Comparison of ENCODE assay signal across 31 cellular contexts in genomic region chr21:43637530-43637929, GRCh38.
"Had no signal": no experiment of that assay in that cellular context is flagged by ENCODE, and none has a peak within 500 bp of the region (broad histone marks: within the 10 kb centered on the region; RNA-seq: fewer than 3 reads in every experiment).

No MANE protein-coding gene starts in this region.

- H3K4me1 Mint-ChIP-seq: activated B cell treated with CpG ODN at 0.5 μM for 24 hours; activated CD8-positive, alpha-beta memory T cell treated with anti-CD3 and anti-CD28 coated beads, Interleukin-2, amount 10 ng/mL, durations not matched to agents 7 days and 5 days; activated naive CD4-positive, alpha-beta T cell treated with anti-CD3 and anti-CD28 coated beads, Interleukin-2, amount 10 ng/mL, durations not matched to agents 7 days and 5 days had no signal

- H3K4me3 ChIP-seq: colonic mucosa had no signal

- H3K9me3 ChIP-seq: colonic mucosa had no signal

- DNase-seq: activated B cell treated with CpG ODN at 0.5 μM for 24 hours; activated CD4-positive, alpha-beta memory T cell treated with anti-CD3 and anti-CD28 coated beads for 36 hours; activated CD4-positive, alpha-beta T cell treated with anti-CD3 and anti-CD28 coated beads for 36 hours; activated CD4-positive, alpha-beta T cell treated with anti-CD3 and anti-CD28 coated beads, Interleukin-2, amount 10 ng/mL, durations not matched to agents 24 days and 14 days; activated CD8-positive, alpha-beta memory T cell treated with anti-CD3 and anti-CD28 coated beads, Interleukin-2, amount 10 ng/mL, durations not matched to agents 7 days and 5 days; activated CD8-positive, alpha-beta memory T cell treated with anti-CD3 and anti-CD28 coated beads, Interleukin-2, amount 50 U/mL, for 4 hours; activated CD8-positive, alpha-beta T cell treated with anti-CD3 and anti-CD28 coated beads, Interleukin-2, amount 10 ng/mL, durations not matched to agents 7 days and 5 days; activated effector memory CD4-positive, alpha-beta T cell treated with anti-CD3 and anti-CD28 coated beads, Interleukin-2, amount 50 U/mL, for 16 hours; activated naive CD4-positive, alpha-beta T cell treated with anti-CD3 and anti-CD28 coated beads, Interleukin-2, amount 10 ng/mL, durations not matched to agents 7 days and 5 days; activated T-cell treated with anti-CD3 and anti-CD28 coated beads, Interleukin-2, amount 50 U/mL, for 1 hour; activated T-cell treated with anti-CD3 and anti-CD28 coated beads, Interleukin-2, amount 50 U/mL, for 48 hours; amniotic stem cell; anterior cingulate cortex; brain microvascular endothelial cell; caudate nucleus; colonic mucosa; effector CD8-positive, alpha-beta T cell; foreskin fibroblast; head of caudate nucleus; T-helper 1 cell; T-helper 17 cell; T1000; WERI-Rb-1 had no signal

- H3K36me3 ChIP-seq: brain microvascular endothelial cell, colonic mucosa had no signal

- H3K4me1 ChIP-seq: colonic mucosa had no signal

- H3K36me3 Mint-ChIP-seq: activated CD4-positive, alpha-beta memory T cell treated with anti-CD3 and anti-CD28 coated beads for 36 hours; activated CD8-positive, alpha-beta memory T cell treated with anti-CD3 and anti-CD28 coated beads, Interleukin-2, amount 10 ng/mL, durations not matched to agents 7 days and 5 days; activated naive CD4-positive, alpha-beta T cell treated with anti-CD3 and anti-CD28 coated beads, Interleukin-2, amount 10 ng/mL, durations not matched to agents 7 days and 5 days had no signal

- H3K9me3 Mint-ChIP-seq: activated B cell treated with CpG ODN at 0.5 μM for 24 hours; activated CD4-positive, alpha-beta memory T cell treated with anti-CD3 and anti-CD28 coated beads for 36 hours; activated CD4-positive, alpha-beta T cell treated with anti-CD3 and anti-CD28 coated beads, Interleukin-2, amount 10 ng/mL, durations not matched to agents 24 days and 14 days; activated naive CD4-positive, alpha-beta T cell treated with anti-CD3 and anti-CD28 coated beads, Interleukin-2, amount 10 ng/mL, durations not matched to agents 7 days and 5 days; activated T-helper 1 cell treated with anti-CD3 and anti-CD28 coated beads, Interleukin-12 subunit alpha, Interleukin-12 subunit beta, Interleukin-2, Interleukin-4 antibody, amounts not matched to agents 30 ng/mL and 10 ng/mL and 1 ng/mL, durations not matched to agents 14 hours and 24 hours and 36 hours; activated T-helper 2 cell treated with anti-CD3 and anti-CD28 coated beads, Interferon-gamma antibody, Interleukin-2, Interleukin-4, amounts not matched to agents 10 μg/mL and 5 μg/mL and 100 μg/mL, durations not matched to agents 14 hours and 24 hours and 36 hours; T-helper 2 cell treated with Interferon-gamma antibody and Interleukin-4, amounts not matched to agents 5 μg/mL and 100 μg/mL, for 36 hours had no signal

- ATAC-seq: activated CD4-positive, alpha-beta T cell treated with anti-CD3 and anti-CD28 coated beads for 36 hours; activated CD4-positive, CD25-positive, alpha-beta regulatory T cell treated with anti-CD3 and anti-CD28 coated beads, Interleukin-2, amount 50 U/mL, for 24 hours; activated CD8-positive, alpha-beta memory T cell treated with anti-CD3 and anti-CD28 coated beads, Interleukin-2, amount 10 ng/mL, durations not matched to agents 7 days and 5 days; activated CD8-positive, alpha-beta T cell treated with anti-CD3 and anti-CD28 coated beads, Interleukin-2, amount 10 ng/mL, durations not matched to agents 7 days and 5 days; esophagus mucosa; T-helper 17 cell had no signal

- H3K27ac Mint-ChIP-seq: activated B cell treated with CpG ODN at 0.5 μM for 24 hours; activated CD4-positive, alpha-beta memory T cell treated with anti-CD3 and anti-CD28 coated beads for 36 hours; activated CD4-positive, alpha-beta T cell treated with anti-CD3 and anti-CD28 coated beads for 36 hours; activated CD4-positive, alpha-beta T cell treated with anti-CD3 and anti-CD28 coated beads, Interleukin-2, amount 10 ng/mL, durations not matched to agents 24 days and 14 days; activated CD8-positive, alpha-beta memory T cell treated with anti-CD3 and anti-CD28 coated beads, Interleukin-2, amount 10 ng/mL, durations not matched to agents 7 days and 5 days; activated CD8-positive, alpha-beta T cell treated with anti-CD3 and anti-CD28 coated beads, Interleukin-2, amount 10 ng/mL, durations not matched to agents 7 days and 5 days; activated naive CD4-positive, alpha-beta T cell treated with anti-CD3 and anti-CD28 coated beads, Interleukin-2, amount 10 ng/mL, durations not matched to agents 7 days and 5 days; activated naive CD8-positive, alpha-beta T cell; activated T-helper 1 cell treated with anti-CD3 and anti-CD28 coated beads, Interleukin-12 subunit alpha, Interleukin-12 subunit beta, Interleukin-2, Interleukin-4 antibody, amounts not matched to agents 30 ng/mL and 10 ng/mL and 1 ng/mL, durations not matched to agents 14 hours and 24 hours and 36 hours; activated T-helper 2 cell treated with anti-CD3 and anti-CD28 coated beads, Interferon-gamma antibody, Interleukin-2, Interleukin-4, amounts not matched to agents 10 μg/mL and 5 μg/mL and 100 μg/mL, durations not matched to agents 14 hours and 24 hours and 36 hours; T-helper 17 cell; T-helper 2 cell treated with Interferon-gamma antibody and Interleukin-4, amounts not matched to agents 5 μg/mL and 100 μg/mL, for 36 hours had no signal

- H3K27ac ChIP-seq: brain microvascular endothelial cell, colonic mucosa, WERI-Rb-1 had no signal

- H3K27me3 ChIP-seq: brain microvascular endothelial cell, colonic mucosa had no signal

- H3K4me3 Mint-ChIP-seq: activated B cell treated with CpG ODN at 0.5 μM for 24 hours; activated CD4-positive, alpha-beta memory T cell treated with anti-CD3 and anti-CD28 coated beads for 36 hours; activated CD4-positive, alpha-beta T cell treated with anti-CD3 and anti-CD28 coated beads for 36 hours; activated CD4-positive, alpha-beta T cell treated with anti-CD3 and anti-CD28 coated beads, Interleukin-2, amount 10 ng/mL, durations not matched to agents 24 days and 14 days; activated CD8-positive, alpha-beta memory T cell treated with anti-CD3 and anti-CD28 coated beads, Interleukin-2, amount 10 ng/mL, durations not matched to agents 7 days and 5 days; activated CD8-positive, alpha-beta T cell treated with anti-CD3 and anti-CD28 coated beads, Interleukin-2, amount 10 ng/mL, durations not matched to agents 7 days and 5 days; activated naive CD4-positive, alpha-beta T cell treated with anti-CD3 and anti-CD28 coated beads, Interleukin-2, amount 10 ng/mL, durations not matched to agents 7 days and 5 days; activated naive CD8-positive, alpha-beta T cell; activated T-helper 1 cell treated with anti-CD3 and anti-CD28 coated beads, Interleukin-12 subunit alpha, Interleukin-12 subunit beta, Interleukin-2, Interleukin-4 antibody, amounts not matched to agents 30 ng/mL and 10 ng/mL and 1 ng/mL, durations not matched to agents 14 hours and 24 hours and 36 hours; T-helper 17 cell; T-helper 2 cell treated with Interferon-gamma antibody and Interleukin-4, amounts not matched to agents 5 μg/mL and 100 μg/mL, for 36 hours had no signal

- FAIRE-seq: astrocyte, frontal cortex had no signal

- H3K27me3 Mint-ChIP-seq: activated B cell treated with CpG ODN at 0.5 μM for 24 hours; activated CD4-positive, alpha-beta memory T cell treated with anti-CD3 and anti-CD28 coated beads for 36 hours; activated CD4-positive, alpha-beta T cell treated with anti-CD3 and anti-CD28 coated beads for 36 hours; activated CD8-positive, alpha-beta memory T cell treated with anti-CD3 and anti-CD28 coated beads, Interleukin-2, amount 10 ng/mL, durations not matched to agents 7 days and 5 days; activated naive CD8-positive, alpha-beta T cell; T-helper 17 cell had no signal
